10 cellular contexts compared by ENCODE assay signal in genomic region chr4:6693274-6694176, GRCh38. TPM values are rescaled to one million over a fixed set of nuclear protein-coding genes. Genes with fewer than 3 reads are reported as not detected.
DNase-seq lines count a peak whose midpoint lies in the region; ATAC-seq, FAIRE-seq and TF ChIP-seq lines count a peak whose summit lies in the region.
"Had no signal": no experiment of that assay in that cellular context is flagged by ENCODE, and none has a peak within 500 bp of the region (broad histone marks: within the 10 kb centered on the region; RNA-seq: fewer than 3 reads in every experiment).

TSS of gene S100P (plus strand) at chr4:6693878. CDS start at chr4:6693933, 55 bp downstream.

- H3K9me3 ChIP-seq in mesenchymal stem cell (ENCODE audit: control insufficient read depth, low read length) (no peaks in the 10 kb centered on the region), vagina (no peaks in the 10 kb centered on the region)

- peaks cover 89% of the 10 kb centered on the region for H3K4me1 Mint-ChIP-seq in stimulated activated naive CD8-positive, alpha-beta T cell treated with anti-CD3 and anti-CD28 coated beads, Interleukin-15, Interleukin-2, amounts not matched to agents 100 ng/mL and 50 ng/mL, for 24 hours (ENCODE audit: low read depth)

- no peak within 1 kb of the TSS for H3K23ac ChIP-seq in mesenchymal stem cell (ENCODE audit: low read length in 2 of 2)

- H2BK120ac ChIP-seq in mesenchymal stem cell (ENCODE audit: low read depth, low read length): no peak within 1 kb of the TSS

- H2AK5ac ChIP-seq in mesenchymal stem cell (ENCODE audit: low read length, severe bottlenecking): no peak within 1 kb of the TSS

- no peak within 1 kb of the TSS for H3K18ac ChIP-seq in mesenchymal stem cell (ENCODE audit: low read depth in 1 of 2, low read length in 2 of 2)

- no peaks in the 10 kb centered on the region for H3K9me3 Mint-ChIP-seq in stimulated activated naive CD8-positive, alpha-beta T cell treated with anti-CD3 and anti-CD28 coated beads, Interleukin-15, Interleukin-2, amounts not matched to agents 100 ng/mL and 50 ng/mL, for 24 hours
- H3K9me3 Mint-ChIP-seq in activated naive CD4-positive, alpha-beta T cell treated with anti-CD3 and anti-CD28 coated beads, Interleukin-2, amount 50 U/mL, for 72 hours: no peaks in the 10 kb centered on the region

- H2BK5ac ChIP-seq in mesenchymal stem cell (ENCODE audit: low read depth, low read length, poor library complexity, severe bottlenecking): no peak within 1 kb of the TSS

- H3K4me1 ChIP-seq in mesenchymal stem cell (ENCODE audit: control insufficient read depth, insufficient read depth, low read depth, low read length) (peaks cover 23% of the 10 kb centered on the region), vagina (peaks cover 69% of the 10 kb centered on the region)

- 93% methylated on average over 28 of the region's 28 CpGs for WGBS in mesenchymal stem cell

- H3K36me3 ChIP-seq in mesenchymal stem cell (ENCODE audit: control insufficient read depth in 1 of 2, insufficient read depth in 2 of 2, low read depth in 1 of 2, low read length in 2 of 2) (peaks cover 0 to 12% of the 10 kb centered on the region in 2 experiments), vagina (no peaks in the 10 kb centered on the region)

- H4K8ac ChIP-seq in mesenchymal stem cell (ENCODE audit: low read length): peak within 1 kb of the TSS; percentile 16

- peak within 1 kb of the TSS in 1 of 2 experiments; percentile 6 for H2BK12ac ChIP-seq in mesenchymal stem cell (ENCODE audit: low read length in 2 of 2)

- H3K27me3 ChIP-seq in mesenchymal stem cell (ENCODE audit: control insufficient read depth in 1 of 2, insufficient read depth in 1 of 2, low read length in 2 of 2) (no peaks in the 10 kb centered on the region), vagina (no peaks in the 10 kb centered on the region)

- peak within 1 kb of the TSS in 1 of 2 experiments; percentile 44 for H3K14ac ChIP-seq in mesenchymal stem cell (ENCODE audit: low read length in 2 of 2)

- H3K79me1 ChIP-seq in mesenchymal stem cell (replicated peaks; ENCODE audit: low read length, poor library complexity, severe bottlenecking): peaks cover 13% of the 10 kb centered on the region

- no peak within 1 kb of the TSS for H3K4ac ChIP-seq in mesenchymal stem cell (ENCODE audit: low read depth in 1 of 2, low read length in 2 of 2)

- TF ChIP-seq CTCF in vagina (IDR thresholded peaks at IDR 0.05): no peak

- DNase-seq in stimulated activated naive CD8-positive, alpha-beta T cell treated with anti-CD3 and anti-CD28 coated beads, Interleukin-15, Interleukin-2, amounts not matched to agents 100 U/mL and 50 U/mL, for 24 hours: no peak
- DNase-seq in activated naive CD4-positive, alpha-beta T cell treated with anti-CD3 and anti-CD28 coated beads, Interleukin-2, amount 50 U/mL, for 72 hours (ENCODE audit: low spot score in 2 of 2): no peak
- DNase-seq in mesenchymal stem cell (no peak), vagina (ENCODE audit: extremely low spot score in 2 of 2) (no peak), frontal cortex (ENCODE audit: low spot score in 2 of 2) (no peak), GM19238 (ENCODE audit: insufficient read length, low spot score) (no peak)
- DNase-seq: NCI-H1092; stimulated activated CD4-positive, alpha-beta T cell treated with anti-CD3 and anti-CD28 coated beads, Interleukin-4, amount 100 ng/mL, for 1 hour had no signal

- H2AFZ ChIP-seq in mesenchymal stem cell (ENCODE audit: low read depth, low read length): no peak within 1 kb of the TSS

- H3K9ac ChIP-seq in mesenchymal stem cell (ENCODE audit: low read length): no peak within 1 kb of the TSS

- peak within 1 kb of the TSS; percentile 25 for H3K4me3 Mint-ChIP-seq in stimulated activated naive CD8-positive, alpha-beta T cell treated with anti-CD3 and anti-CD28 coated beads, Interleukin-15, Interleukin-2, amounts not matched to agents 100 ng/mL and 50 ng/mL, for 24 hours

- intact Hi-C loops in vagina (cut with DNase I): no loop called here

- H3K4me3 ChIP-seq in mesenchymal stem cell (ENCODE audit: insufficient read depth in 1 of 2, low read depth in 1 of 2, low read length in 2 of 2) (no peak within 1 kb of the TSS), vagina (no peak within 1 kb of the TSS)

- TF ChIP-seq POLR2A in vagina (IDR thresholded peaks at IDR 0.05): no peak

- H3K4me2 ChIP-seq in mesenchymal stem cell (ENCODE audit: low read length, poor library complexity, severe bottlenecking): no peak within 1 kb of the TSS

- H3K27ac ChIP-seq in mesenchymal stem cell (ENCODE audit: low read length, poor library complexity, severe bottlenecking) (no peak within 1 kb of the TSS), vagina (peak within 1 kb of the TSS; percentile 67)

- ATAC-seq in stimulated activated naive CD8-positive, alpha-beta T cell treated with anti-CD3 and anti-CD28 coated beads, Interleukin-15, Interleukin-2, amounts not matched to agents 100 U/mL and 50 U/mL, for 24 hours: no peak
- no peak for ATAC-seq in activated naive CD4-positive, alpha-beta T cell treated with anti-CD3 and anti-CD28 coated beads, Interleukin-2, amount 50 U/mL, for 72 hours
- ATAC-seq in GM19463 (IDR thresholded peaks at IDR 0.05; ENCODE audit: unreplicated experiment): no peak

- FAIRE-seq in frontal cortex (lab: Jason Lieb, UNC): no peak

- H4K91ac ChIP-seq in mesenchymal stem cell (ENCODE audit: low read length): peak within 1 kb of the TSS; percentile 28

- H3K36me3 Mint-ChIP-seq in stimulated activated naive CD8-positive, alpha-beta T cell treated with anti-CD3 and anti-CD28 coated beads, Interleukin-15, Interleukin-2, amounts not matched to agents 100 ng/mL and 50 ng/mL, for 24 hours (ENCODE audit: low read depth): peaks cover 5% of the 10 kb centered on the region
- H3K36me3 Mint-ChIP-seq in activated naive CD4-positive, alpha-beta T cell treated with anti-CD3 and anti-CD28 coated beads, Interleukin-2, amount 50 U/mL, for 72 hours: no peaks in the 10 kb centered on the region

- H3K27ac Mint-ChIP-seq in stimulated activated naive CD8-positive, alpha-beta T cell treated with anti-CD3 and anti-CD28 coated beads, Interleukin-15, Interleukin-2, amounts not matched to agents 100 ng/mL and 50 ng/mL, for 24 hours: peak within 1 kb of the TSS; percentile 86
- H3K27ac Mint-ChIP-seq in activated naive CD4-positive, alpha-beta T cell treated with anti-CD3 and anti-CD28 coated beads, Interleukin-2, amount 50 U/mL, for 72 hours: peak within 1 kb of the TSS; percentile 57 to 94

- peak within 1 kb of the TSS; percentile 98 for H2BK15ac ChIP-seq in mesenchymal stem cell (ENCODE audit: low read depth, poor library complexity, severe bottlenecking)

- H3K27me3 Mint-ChIP-seq in stimulated activated naive CD8-positive, alpha-beta T cell treated with anti-CD3 and anti-CD28 coated beads, Interleukin-15, Interleukin-2, amounts not matched to agents 100 ng/mL and 50 ng/mL, for 24 hours: no peaks in the 10 kb centered on the region

RNA-seq across cellular contexts. Expression of gene S100P, which starts in this region (rescaled TPM):
- 1 to 10 TPM in 1 of 2 donors, not detected in 1; 1.7 TPM for total RNA-seq in activated naive CD4-positive, alpha-beta T cell treated with anti-CD3 and anti-CD28 coated beads, Interleukin-2, amount 50 U/mL, for 72 hours
- polyA plus RNA-seq in mesenchymal stem cell (2013, experiment 1 of 2): not detected
- polyA plus RNA-seq in mesenchymal stem cell (2013, experiment 2 of 2): not detected
- 18.2 TPM for total RNA-seq in vagina
- total RNA-seq in frontal cortex: 0.41 TPM
